ENCODE assay signal across 10 cellular contexts in the genomic region with DNA sequence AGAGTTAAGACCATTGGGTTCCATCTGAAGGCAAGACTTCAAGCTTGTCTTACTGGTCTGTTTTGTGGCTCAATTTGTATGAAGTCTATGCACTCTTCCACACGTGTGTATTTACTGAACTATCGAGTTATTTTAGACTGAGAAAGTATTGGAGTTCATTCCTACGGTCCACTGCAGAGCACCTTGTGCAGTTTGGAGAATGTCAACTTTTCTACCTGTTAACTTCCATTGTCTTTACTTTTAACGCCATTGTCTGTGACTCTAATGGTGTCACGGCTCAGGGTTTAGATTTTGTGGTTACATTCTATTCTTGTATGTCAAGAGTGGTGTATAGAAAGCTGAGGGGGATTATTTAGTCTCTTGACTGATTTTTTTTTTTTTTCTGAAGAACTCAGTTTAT. TPM values are rescaled to one million over a fixed set of nuclear protein-coding genes. Genes with fewer than 3 reads are reported as not detected.
A peak's percentile ranks its signal among the peaks of the same experiment; 100 is the strongest.
DNase-seq lines count a peak whose midpoint lies in the region; ATAC-seq, FAIRE-seq and TF ChIP-seq lines count a peak whose summit lies in the region.
"Had no signal": no experiment of that assay in that cellular context is flagged by ENCODE, and none has a peak within 500 bp of the region (broad histone marks: within the 10 kb centered on the region; RNA-seq: fewer than 3 reads in every experiment).

No MANE protein-coding gene starts in this region.

- no peak for ATAC-seq in left lung
- ATAC-seq in HG03378 (IDR thresholded peaks at IDR 0.05; ENCODE audit: unreplicated experiment), result no peak

- TF ChIP-seq POLR2A in adrenal gland (IDR thresholded peaks at IDR 0.05), result peak in 1 of 2 donors; percentile 13

- DNase-seq in A673 (ENCODE audit: low spot score), result no peak
- no peak for DNase-seq in GM19239 (ENCODE audit: insufficient read length, low spot score)
- DNase-seq in adrenal gland, result no peak
- DNase-seq in left lung, result no peak
- DNase-seq in AML-193 (lab: John Stamatoyannopoulos, UW), result no peak
- DNase-seq in GM19240 (ENCODE audit: insufficient read length, low spot score), result no peak
- DNase-seq in MV-4-11 (lab: John Stamatoyannopoulos, UW), result no peak
- DNase-seq: GDM1 had no signal

- H3K4me1 ChIP-seq in A673 (ENCODE audit: insufficient read depth, low read length, poor library complexity, severe bottlenecking) (peaks cover 26% of the 10 kb centered on the region), adrenal gland (replicated peaks in 1 of 2) (peaks cover 10 to 70% of the 10 kb centered on the region in 2 donors), left lung (peaks cover 4 to 60% of the 10 kb centered on the region in 2 donors)

- TF ChIP-seq CTCF in A673 (conservative IDR thresholded peaks at IDR 0.05; ENCODE audit: low read depth, low read length), result no peak
- no peak for TF ChIP-seq CTCF in adrenal gland (IDR thresholded peaks at IDR 0.05)
- TF ChIP-seq CTCF in left lung (IDR thresholded peaks at IDR 0.05), result no peak

- peak; percentile 81 for FAIRE-seq in GM19239 (lab: Jason Lieb, UNC)

- H3K27me3 ChIP-seq in A673 (replicated peaks; ENCODE audit: insufficient read depth, low read depth, low read length, poor library complexity), result no peaks in the 10 kb centered on the region
- H3K27me3 ChIP-seq in adrenal gland, result no peaks in the 10 kb centered on the region
- H3K27me3 ChIP-seq in left lung, result no peaks in the 10 kb centered on the region

- intact Hi-C loops in A673 (cut with micrococcal nuclease; ENCODE audit: unreplicated experiment), result no loop called here
- intact Hi-C loops in adrenal gland (cut with DNase I), result loop anchor here (10.0 kb wide), 1 partner anchor 224 kb away; no protein-coding TSS in a partner anchor
- intact Hi-C loops in left lung (cut with DNase I), result loop anchor here in 1 of 2 donors (10.0 kb wide), 2 partner anchors 134 to 224 kb away; no protein-coding TSS in a partner anchor

- H3K27ac ChIP-seq in A673 (ENCODE audit: low read depth, low read length, poor library complexity, severe bottlenecking) (no peak overlapping the region), adrenal gland (peak overlapping the region in 4 of 5 donors; percentile 43 to 100 (median 74)), left lung (peak overlapping the region; percentile 99 to 100)

- CTCF ChIA-PET in A673 (lab: Charles Lee), result no interaction called here

- H3K9me3 ChIP-seq in A673 (ENCODE audit: low read depth, low read length, poor library complexity, severe bottlenecking), result no peaks in the 10 kb centered on the region
- no peaks in the 10 kb centered on the region for H3K9me3 ChIP-seq in adrenal gland (replicated peaks in 1 of 3)
- no peaks in the 10 kb centered on the region for H3K9me3 ChIP-seq in left lung

- POLR2A ChIA-PET in A673 (lab: Charles Lee; ENCODE audit: low non-redundant PET), result no interaction called here

- H3K36me3 ChIP-seq in A673 (ENCODE audit: insufficient read depth, low read length, poor library complexity, severe bottlenecking), result no peaks in the 10 kb centered on the region
- H3K36me3 ChIP-seq in adrenal gland (replicated peaks in 1 of 2), result no peaks in the 10 kb centered on the region
- no peaks in the 10 kb centered on the region for H3K36me3 ChIP-seq in left lung

- peak overlapping the region; percentile 93 for H3K4me3 ChIP-seq in A673 (ENCODE audit: low read depth, low read length, poor library complexity, severe bottlenecking)
- peak overlapping the region in 3 of 4 donors; percentile 29 to 96 (median 83) for H3K4me3 ChIP-seq in adrenal gland
- peak overlapping the region in 1 of 2 donors; percentile 85 for H3K4me3 ChIP-seq in left lung
- H3K4me3 ChIP-seq: lung had no signal

- no TSS peak for BruUV-seq in A673 (replicated peaks; lab: Mats Ljungman, UMichigan)

- WGBS in adrenal gland, 4 donors, result 40 to 57% (median 47%) methylated on average over 5 of the region's 5 CpGs

RNA-seq across cellular contexts. Expression of a gene that starts 3.8 kb away (rescaled TPM):
- total RNA-seq in A673 (2021) (135 and 136 TPM in 2 replicates), adrenal gland (100 to 1,000 TPM; 186 to 531 (median 365) TPM), left lung (100 to 1,000 TPM; 145 to 272 TPM)
- polyA plus RNA-seq in adrenal gland, result 100 to 1,000 TPM in 1 of 3 donors, 10 to 100 TPM in 2; 47.2 to 504 (median 62.7) TPM
